ENCODE assay signal across 8 cellular contexts in the genomic region with DNA sequence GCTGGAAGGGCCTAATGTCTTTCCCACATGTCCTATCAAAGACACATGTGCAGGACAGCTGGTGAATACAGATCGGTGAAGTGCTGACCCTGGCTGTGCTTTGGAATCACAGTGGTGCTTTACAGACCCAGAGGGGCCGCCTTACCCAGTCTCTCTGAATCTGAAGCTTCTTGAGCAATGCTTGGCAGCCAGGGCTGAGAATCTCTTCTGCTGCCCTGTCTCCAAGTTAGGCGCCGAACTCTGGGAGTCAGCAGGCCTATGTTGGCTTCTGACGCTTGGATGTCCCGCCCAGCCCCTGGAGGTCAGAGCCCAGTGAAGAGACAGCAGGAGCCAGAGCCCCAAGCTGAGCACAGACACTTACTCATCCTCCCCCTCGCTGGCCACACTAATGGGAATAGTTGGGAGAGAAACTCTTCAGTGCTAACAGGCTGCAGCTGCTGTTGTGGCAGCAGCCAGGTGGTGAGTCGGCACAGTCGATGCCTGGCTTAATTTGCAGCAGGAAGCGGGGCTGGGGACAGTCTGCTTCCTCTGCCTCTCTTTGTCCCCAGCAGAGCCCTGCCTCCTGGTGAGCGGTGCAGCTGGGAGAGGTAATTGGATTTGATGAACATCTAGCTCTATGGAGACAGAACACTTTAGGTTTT.
A peak's percentile ranks its signal among the peaks of the same experiment; 100 is the strongest.
DNase-seq lines count a peak whose midpoint lies in the region; ATAC-seq and TF ChIP-seq lines count a peak whose summit lies in the region.

No MANE protein-coding gene starts in this region.

- H4K20me1 ChIP-seq in BLaER1 treated with 17β-estradiol and CSF1 and Interleukin-3, amounts not matched to agents 10 nM and 100 nM, result no peaks in the 10 kb centered on the region

- H3K36me3 Mint-ChIP-seq in activated naive CD8-positive, alpha-beta T cell treated with anti-CD3 and anti-CD28 coated beads for 36 hours, result no peaks in the 10 kb centered on the region
- no peaks in the 10 kb centered on the region for H3K36me3 Mint-ChIP-seq in type B pancreatic cell

- H3K27ac Mint-ChIP-seq in activated naive CD8-positive, alpha-beta T cell treated with anti-CD3 and anti-CD28 coated beads for 36 hours, result no peak overlapping the region
- no peak overlapping the region for H3K27ac Mint-ChIP-seq in type B pancreatic cell

- H3K9ac ChIP-seq in BLaER1 treated with 17β-estradiol and CSF1 and Interleukin-3, amounts not matched to agents 10 nM and 100 nM, result peak overlapping the region in 9 of 11 experiments; percentile 5 to 84 (median 61); a peak in 15 of 22 replicates

- H3K27me3 Mint-ChIP-seq in activated naive CD8-positive, alpha-beta T cell treated with anti-CD3 and anti-CD28 coated beads for 36 hours, result no peaks in the 10 kb centered on the region
- no peaks in the 10 kb centered on the region for H3K27me3 Mint-ChIP-seq in type B pancreatic cell

- peaks cover 66 to 100% (median 84%) of the 10 kb centered on the region in 10 experiments for H3K4me1 ChIP-seq in BLaER1 treated with 17β-estradiol and CSF1 and Interleukin-3, amounts not matched to agents 10 nM and 100 nM

- no peak for TF ChIP-seq CTCF in type B pancreatic cell (conservative IDR thresholded peaks at IDR 0.05)

- peaks cover 16% of the 10 kb centered on the region for H3K4me1 Mint-ChIP-seq in activated naive CD8-positive, alpha-beta T cell treated with anti-CD3 and anti-CD28 coated beads for 36 hours
- H3K4me1 Mint-ChIP-seq in type B pancreatic cell (ENCODE audit: unreplicated experiment), result peaks cover 18% of the 10 kb centered on the region

- no peak for ATAC-seq in HG03045 (IDR thresholded peaks at IDR 0.05; ENCODE audit: unreplicated experiment)

- H3K9me3 Mint-ChIP-seq in activated naive CD8-positive, alpha-beta T cell treated with anti-CD3 and anti-CD28 coated beads for 36 hours, result no peaks in the 10 kb centered on the region
- H3K9me3 Mint-ChIP-seq in type B pancreatic cell, result no peaks in the 10 kb centered on the region

- DNase-seq in NCI-H187 treated with DMSO at 0.1 percent for 48 hours (lab: John Stamatoyannopoulos, UW), result peak; percentile 35
- peak in 22 of 61 donors; percentile 10 to 51 (median 16) for DNase-seq in caudate nucleus (lab: John Stamatoyannopoulos, UW)
- DNase-seq in middle frontal gyrus (ENCODE audit: extremely low spot score, low spot score), result peak; percentile 49
- no peak for DNase-seq in activated naive CD8-positive, alpha-beta T cell treated with anti-CD3 and anti-CD28 coated beads for 36 hours
- DNase-seq in type B pancreatic cell (ENCODE audit: extremely low spot score, unreplicated experiment), result no peak
- no peak for DNase-seq in DMS79 treated with DMSO at 0.1 percent for 48 hours (lab: John Stamatoyannopoulos, UW)

- peaks cover 0 to 11% (median 0%) of the 10 kb centered on the region in 11 experiments; a peak in 2 of 22 replicates for H3K27me3 ChIP-seq in BLaER1 treated with 17β-estradiol and CSF1 and Interleukin-3, amounts not matched to agents 10 nM and 100 nM

- H3K9me3 ChIP-seq in BLaER1 treated with 17β-estradiol and CSF1 and Interleukin-3, amounts not matched to agents 10 nM and 100 nM (replicated peaks in 1 of 11), result no peaks in the 10 kb centered on the region

- H3K4me3 Mint-ChIP-seq in activated naive CD8-positive, alpha-beta T cell treated with anti-CD3 and anti-CD28 coated beads for 36 hours, result no peak overlapping the region
- no peak overlapping the region for H3K4me3 Mint-ChIP-seq in type B pancreatic cell

- H3K27ac ChIP-seq in BLaER1 treated with 17β-estradiol and CSF1 and Interleukin-3, amounts not matched to agents 10 nM and 100 nM, result peak overlapping the region in 8 of 11 experiments; percentile 46 to 95 (median 83); a peak in 17 of 22 replicates
- H3K27ac ChIP-seq in caudate nucleus (ENCODE audit: low read depth, low read length), result peak overlapping the region; percentile 24

- peak overlapping the region in 4 of 10 experiments; percentile 18 to 43 (median 35); a peak in 8 of 20 replicates for H3K4me3 ChIP-seq in BLaER1 treated with 17β-estradiol and CSF1 and Interleukin-3, amounts not matched to agents 10 nM and 100 nM

- no peaks in the 10 kb centered on the region for H3K36me3 ChIP-seq in BLaER1 treated with 17β-estradiol and CSF1 and Interleukin-3, amounts not matched to agents 10 nM and 100 nM

- H3K4me2 ChIP-seq in BLaER1 treated with 17β-estradiol and CSF1 and Interleukin-3, amounts not matched to agents 10 nM and 100 nM, result peak overlapping the region; percentile 26 to 93 (median 79)

Comparison
In these comparisons a context has a peak if more than half of its experiments do, and no peak if none do; other contexts are left out.
1. DNase-seq: peak in NCI-H187 treated with DMSO at 0.1 percent for 48 hours (single experiment) and middle frontal gyrus (single experiment); none in activated naive CD8-positive, alpha-beta T cell treated with anti-CD3 and anti-CD28 coated beads for 36 hours (single experiment), type B pancreatic cell (single experiment) and DMS79 treated with DMSO at 0.1 percent for 48 hours (single experiment).